ENCODE assay signal across 8 cellular contexts in the genomic region with DNA sequence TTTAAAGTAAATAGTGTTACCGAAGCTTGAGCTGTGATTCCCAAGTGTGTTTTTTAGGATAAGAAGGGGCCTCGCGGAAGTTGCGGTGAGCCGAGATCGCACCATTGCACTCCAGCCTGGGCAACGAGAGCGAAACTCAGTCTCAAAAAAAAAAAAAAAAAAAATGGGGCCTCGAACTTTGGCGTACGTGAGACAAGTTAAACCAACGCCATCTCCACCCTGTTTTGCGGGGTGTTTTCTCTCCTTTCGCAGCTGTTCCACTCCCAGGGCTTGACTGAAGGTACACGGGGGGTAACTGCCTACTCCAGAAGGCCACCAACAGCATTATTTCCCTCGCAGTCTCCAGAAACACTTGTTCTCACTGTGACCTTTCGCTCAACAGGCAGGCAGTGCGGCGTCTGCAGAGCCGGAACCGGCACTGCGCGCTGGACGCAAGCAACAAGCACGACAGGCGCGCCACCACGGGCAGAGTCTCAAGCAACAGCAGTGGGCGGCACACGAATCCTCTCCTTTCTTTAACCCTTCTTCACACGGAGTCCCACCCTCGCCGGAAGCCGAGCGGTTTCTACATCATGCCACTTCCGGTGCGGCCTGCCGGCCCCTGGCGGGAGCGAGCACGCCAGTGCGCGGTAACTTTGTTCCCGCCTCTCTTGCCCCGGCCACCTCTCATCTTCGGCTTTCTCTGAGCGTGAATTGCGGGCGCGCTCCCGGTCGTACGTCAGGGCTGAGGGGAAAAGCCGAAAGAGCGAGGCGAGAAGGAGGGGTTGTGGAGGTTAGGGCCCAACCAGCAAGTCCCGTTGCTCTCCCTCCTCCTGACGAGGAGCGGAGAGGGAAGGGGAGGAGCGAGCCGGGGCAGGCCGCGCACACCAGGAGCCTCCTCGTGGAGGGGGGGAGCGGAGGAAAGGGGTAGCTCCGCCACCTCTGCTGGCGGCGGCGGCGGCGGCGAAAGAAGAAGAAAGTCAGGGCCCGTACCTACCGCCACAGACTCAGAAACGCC. TPM values are rescaled to one million over a fixed set of nuclear protein-coding genes. Genes with fewer than 3 reads are reported as not detected.
DNase-seq lines count a peak whose midpoint lies in the region; ATAC-seq and TF ChIP-seq lines count a peak whose summit lies in the region.

No MANE protein-coding gene starts in this region.

- ATAC-seq in natural killer cell treated with Interleukin-12 subunit alpha and Interleukin-12 subunit beta and Interleukin-15 and Interleukin-18, amount 100 ng/mL, for 72 hours: peak; percentile 85 to 88

- no peak for TF ChIP-seq CTCF in fibroblast of the aortic adventitia (IDR thresholded peaks at IDR 0.05; ENCODE audit: insufficient read depth, low read length)

- peak overlapping the region; percentile 94 for H3K4me3 Mint-ChIP-seq in natural killer cell treated with Interleukin-12 subunit alpha and Interleukin-12 subunit beta and Interleukin-15 and Interleukin-18, amount 100 ng/mL, for 72 hours

- H3K9me3 ChIP-seq in HAP-1 (no peaks in the 10 kb centered on the region), MG63 (no peaks in the 10 kb centered on the region)

- H3K4me1 ChIP-seq in HAP-1: peaks cover 6% of the 10 kb centered on the region

- in situ Hi-C loops in G401 (cut with HindIII; ENCODE audit: low sequenced_read_pairs): no loop called here
- in situ Hi-C loops in HAP-1 (cut with MboI; ENCODE audit: low sequenced_read_pairs): no loop called here

- H3K36me3 ChIP-seq in HAP-1 (replicated peaks) (no peaks in the 10 kb centered on the region; the same call in 1 of the 2 replicates), MG63 (peaks cover 17% of the 10 kb centered on the region)

- peaks cover 27% of the 10 kb centered on the region in 2 donors for H3K4me1 Mint-ChIP-seq in natural killer cell treated with Interleukin-12 subunit alpha and Interleukin-12 subunit beta and Interleukin-15 and Interleukin-18, amount 100 ng/mL, for 72 hours (ENCODE audit: low read depth in 2 of 2)

- no peaks in the 10 kb centered on the region for H3K27me3 ChIP-seq in HAP-1 (ENCODE audit: low read depth)
- no peaks in the 10 kb centered on the region for H3K27me3 ChIP-seq in MG63

- no peaks in the 10 kb centered on the region for H3K36me3 Mint-ChIP-seq in natural killer cell treated with Interleukin-12 subunit alpha and Interleukin-12 subunit beta and Interleukin-15 and Interleukin-18, amount 100 ng/mL, for 72 hours

- H3K27me3 Mint-ChIP-seq in natural killer cell treated with Interleukin-12 subunit alpha and Interleukin-12 subunit beta and Interleukin-15 and Interleukin-18, amount 100 ng/mL, for 72 hours: no peaks in the 10 kb centered on the region

- H3K4me3 ChIP-seq in HAP-1 (peak overlapping the region; percentile 82), MG63 (peak overlapping the region; percentile 97), fibroblast of the aortic adventitia (ENCODE audit: low read depth, low read length) (peak overlapping the region; percentile 97)

- H3K27ac Mint-ChIP-seq in natural killer cell treated with Interleukin-12 subunit alpha and Interleukin-12 subunit beta and Interleukin-15 and Interleukin-18, amount 100 ng/mL, for 72 hours: peak overlapping the region; percentile 99

- DNase-seq in G401 (ENCODE audit: low spot score) (peak; percentile 100), HAP-1 (ENCODE audit: low spot score in 2 of 2) (peak; percentile 98), MG63 (peak; percentile 99), SHP77 (lab: John Stamatoyannopoulos, UW) (peak; percentile 99 to 100), activated gamma-delta T cell (lab: John Stamatoyannopoulos, UW) (peak; percentile 96), fibroblast of the aortic adventitia (ENCODE audit: low read depth) (peak; percentile 99)
- DNase-seq in natural killer cell treated with Interleukin-12 subunit alpha and Interleukin-12 subunit beta and Interleukin-15 and Interleukin-18, amount 100 ng/mL, for 72 hours (ENCODE audit: low spot score): peak; percentile 99
- peak; percentile 98 for DNase-seq in stimulated activated naive CD4-positive, alpha-beta T cell treated with Interleukin-2 at 50 U/mL for 16 hours (lab: John Stamatoyannopoulos, UW)

- H3K9me3 Mint-ChIP-seq in natural killer cell treated with Interleukin-12 subunit alpha and Interleukin-12 subunit beta and Interleukin-15 and Interleukin-18, amount 100 ng/mL, for 72 hours: no peaks in the 10 kb centered on the region

RNA-seq across cellular contexts. Expression of gene CDK13, which starts 0.8 kb away (rescaled TPM):
- 25.2 and 35.9 TPM in 2 replicates for total RNA-seq in G401 (2014; rRNA removed; shearing (Covaris generic))
- total RNA-seq in MG63 (2014; rRNA removed; shearing (Covaris generic); ENCODE audit: low replicate concordance): 24.1 and 44.5 TPM in 2 replicates
- total RNA-seq in fibroblast of the aortic adventitia (ENCODE audit: low replicate concordance): 67.3 and 77.8 TPM in 2 replicates
- total RNA-seq in natural killer cell treated with Interleukin-12 subunit alpha and Interleukin-12 subunit beta and Interleukin-15 and Interleukin-18, amount 100 ng/mL, for 72 hours: 10 to 100 TPM; 53.4 to 68.9 TPM

Comparison
In these comparisons a context has a peak if more than half of its experiments do, and no peak if none do; other contexts are left out.
1. Peak in every context shown above with its lines: DNase-seq, ATAC-seq and H3K4me3 ChIP-seq.